ENCODE assay signal across 8 cellular contexts in genomic region chr7:87059525-87060287, GRCh38. TPM values are rescaled to one million over a fixed set of nuclear protein-coding genes. Genes with fewer than 3 reads are reported as not detected.
DNase-seq lines count a peak whose midpoint lies in the region; ATAC-seq and TF ChIP-seq lines count a peak whose summit lies in the region.

A gene with protein sequence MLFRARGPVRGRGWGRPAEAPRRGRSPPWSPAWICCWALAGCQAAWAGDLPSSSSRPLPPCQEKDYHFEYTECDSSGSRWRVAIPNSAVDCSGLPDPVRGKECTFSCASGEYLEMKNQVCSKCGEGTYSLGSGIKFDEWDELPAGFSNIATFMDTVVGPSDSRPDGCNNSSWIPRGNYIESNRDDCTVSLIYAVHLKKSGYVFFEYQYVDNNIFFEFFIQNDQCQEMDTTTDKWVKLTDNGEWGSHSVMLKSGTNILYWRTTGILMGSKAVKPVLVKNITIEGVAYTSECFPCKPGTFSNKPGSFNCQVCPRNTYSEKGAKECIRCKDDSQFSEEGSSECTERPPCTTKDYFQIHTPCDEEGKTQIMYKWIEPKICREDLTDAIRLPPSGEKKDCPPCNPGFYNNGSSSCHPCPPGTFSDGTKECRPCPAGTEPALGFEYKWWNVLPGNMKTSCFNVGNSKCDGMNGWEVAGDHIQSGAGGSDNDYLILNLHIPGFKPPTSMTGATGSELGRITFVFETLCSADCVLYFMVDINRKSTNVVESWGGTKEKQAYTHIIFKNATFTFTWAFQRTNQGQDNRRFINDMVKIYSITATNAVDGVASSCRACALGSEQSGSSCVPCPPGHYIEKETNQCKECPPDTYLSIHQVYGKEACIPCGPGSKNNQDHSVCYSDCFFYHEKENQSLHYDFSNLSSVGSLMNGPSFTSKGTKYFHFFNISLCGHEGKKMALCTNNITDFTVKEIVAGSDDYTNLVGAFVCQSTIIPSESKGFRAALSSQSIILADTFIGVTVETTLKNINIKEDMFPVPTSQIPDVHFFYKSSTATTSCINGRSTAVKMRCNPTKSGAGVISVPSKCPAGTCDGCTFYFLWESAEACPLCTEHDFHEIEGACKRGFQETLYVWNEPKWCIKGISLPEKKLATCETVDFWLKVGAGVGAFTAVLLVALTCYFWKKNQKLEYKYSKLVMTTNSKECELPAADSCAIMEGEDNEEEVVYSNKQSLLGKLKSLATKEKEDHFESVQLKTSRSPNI (minus strand): TSS chr7:87059654. CDS start chr7:87059513, 141 bp downstream.

- H3K4me3 ChIP-seq in DOHH2 (ENCODE audit: low read length) (peak within 1 kb of the TSS; percentile 85), RWPE2 (ENCODE audit: severe bottlenecking) (peak within 1 kb of the TSS; percentile 86), neural progenitor cell (peak within 1 kb of the TSS; percentile 99), subcutaneous abdominal adipose tissue (ENCODE audit: low read depth in 1 of 5, low read length in 5 of 5) (peak within 1 kb of the TSS; percentile 78 to 94 (median 84))

- H3K4me1 ChIP-seq in DOHH2 (ENCODE audit: control insufficient read depth, low read length) (peaks cover 38% of the 10 kb centered on the region), RWPE2 (ENCODE audit: insufficient read depth, poor library complexity, severe bottlenecking) (no peaks in the 10 kb centered on the region), neural progenitor cell (peaks cover 6% of the 10 kb centered on the region), subcutaneous abdominal adipose tissue (ENCODE audit: control insufficient read depth in 5 of 5, insufficient read depth in 5 of 5, low read length in 5 of 5) (peaks cover 0 to 42% (median 35%) of the 10 kb centered on the region in 5 donors)

- H3K4me3 Mint-ChIP-seq in neural progenitor cell = peak within 1 kb of the TSS; percentile 94

- no peaks in the 10 kb centered on the region for H3K36me3 Mint-ChIP-seq in neural progenitor cell

- H3K27ac ChIP-seq in DOHH2 (ENCODE audit: low read depth, low read length) (peak within 1 kb of the TSS; percentile 34), RWPE2 (ENCODE audit: poor library complexity, severe bottlenecking) (no peak within 1 kb of the TSS), neural progenitor cell (no peak within 1 kb of the TSS), subcutaneous abdominal adipose tissue (ENCODE audit: low read depth, low read length) (peak within 1 kb of the TSS; percentile 33)

- peak within 1 kb of the TSS; percentile 68 for H3K27ac Mint-ChIP-seq in neural progenitor cell

- H3K4me2 ChIP-seq in DOHH2 (ENCODE audit: low read length) (peak within 1 kb of the TSS; percentile 84), neural progenitor cell (peak within 1 kb of the TSS; percentile 100)

- no peaks in the 10 kb centered on the region for H3K9me3 Mint-ChIP-seq in neural progenitor cell

- DNase-seq in KBM-7 (peak; percentile 74), RWPE2 (ENCODE audit: low spot score) (peak; percentile 66), activated gamma-delta T cell (lab: John Stamatoyannopoulos, UW) (peak; percentile 71), foreskin melanocyte (peak; percentile 19), neural progenitor cell (ENCODE audit: low spot score) (peak; percentile 95)

- H3K9me2 ChIP-seq in DOHH2 (replicated peaks; ENCODE audit: control insufficient read depth, low read length) = no peaks in the 10 kb centered on the region; the same call in 1 of the 2 replicates

- peak; percentile 95 for ATAC-seq in GM21717 (IDR thresholded peaks at IDR 0.05; ENCODE audit: unreplicated experiment)
- ATAC-seq in RWPE2 (ENCODE audit: low read depth) = peak; percentile 82

- peaks cover 5% of the 10 kb centered on the region for H3K27me3 Mint-ChIP-seq in neural progenitor cell (ENCODE audit: insufficient read depth, low read depth)

- no peaks in the 10 kb centered on the region for H3K9me3 ChIP-seq in DOHH2 (ENCODE audit: control insufficient read depth, insufficient read depth, low read length)
- H3K9me3 ChIP-seq in RWPE2 (ENCODE audit: severe bottlenecking) = no peaks in the 10 kb centered on the region
- no peaks in the 10 kb centered on the region for H3K9me3 ChIP-seq in neural progenitor cell (ENCODE audit: low read depth)
- H3K9me3 ChIP-seq in subcutaneous abdominal adipose tissue (ENCODE audit: control insufficient read depth in 5 of 5, low read length in 5 of 5) = no peaks in the 10 kb centered on the region

- H4K20me1 ChIP-seq in DOHH2 (ENCODE audit: control insufficient read depth, insufficient read depth, low read depth, low read length) (no peaks in the 10 kb centered on the region; the same call in 1 of the 2 replicates), neural progenitor cell (ENCODE audit: low read depth) (no peaks in the 10 kb centered on the region)

- H3K9ac ChIP-seq in neural progenitor cell (no peak within 1 kb of the TSS), subcutaneous abdominal adipose tissue (ENCODE audit: low read length in 5 of 5) (peak within 1 kb of the TSS in 4 of 5 donors; percentile 66 to 89 (median 74))

- H3K27me3 ChIP-seq in DOHH2 (ENCODE audit: control insufficient read depth, low read length) (no peaks in the 10 kb centered on the region), RWPE2 (ENCODE audit: insufficient read depth, poor library complexity, severe bottlenecking) (no peaks in the 10 kb centered on the region), neural progenitor cell (peaks cover 19% of the 10 kb centered on the region), subcutaneous abdominal adipose tissue (ENCODE audit: control insufficient read depth in 5 of 5, insufficient read depth in 4 of 5, low read length in 5 of 5) (no peaks in the 10 kb centered on the region)

- peak; percentile 82 for TF ChIP-seq CTCF in DOHH2 (IDR thresholded peaks at IDR 0.05; ENCODE audit: low read depth, low read length, poor library complexity, severe bottlenecking)
- peak; percentile 63 for TF ChIP-seq CTCF in RWPE2 (IDR thresholded peaks at IDR 0.05; ENCODE audit: poor library complexity, severe bottlenecking)
- peak; percentile 63 for TF ChIP-seq CTCF in neural progenitor cell (IDR thresholded peaks at IDR 0.05)

- H3K4me1 Mint-ChIP-seq in neural progenitor cell = peaks cover 9% of the 10 kb centered on the region

- no peaks in the 10 kb centered on the region for H3K36me3 ChIP-seq in DOHH2 (ENCODE audit: control insufficient read depth, low read length)
- H3K36me3 ChIP-seq in RWPE2 (ENCODE audit: low read depth) = no peaks in the 10 kb centered on the region
- no peaks in the 10 kb centered on the region for H3K36me3 ChIP-seq in neural progenitor cell
- H3K36me3 ChIP-seq in subcutaneous abdominal adipose tissue (ENCODE audit: control insufficient read depth in 5 of 5, insufficient read depth in 5 of 5, low read length in 5 of 5) = no peaks in the 10 kb centered on the region

- H3K79me2 ChIP-seq in DOHH2 (ENCODE audit: control insufficient read depth, low read length) (peaks cover 23% of the 10 kb centered on the region), neural progenitor cell (ENCODE audit: low read depth) (no peaks in the 10 kb centered on the region)

- in situ Hi-C loops in KBM-7 (cut with MboI; ENCODE audit: low pct_unique_long_range_greater_than_20kb, low sequenced_read_pairs) = no loop called here

- H3F3A ChIP-seq in DOHH2 (ENCODE audit: control insufficient read depth, insufficient read depth) (peaks cover 10% of the 10 kb centered on the region), neural progenitor cell (ENCODE audit: low read depth) (peaks cover 19% of the 10 kb centered on the region)

- H2AFZ ChIP-seq in neural progenitor cell (replicated peaks) = peak within 1 kb of the TSS; percentile 99

RNA-seq across cellular contexts. Expression of the gene that starts here (rescaled TPM):
- 80.2 and 80.4 TPM in 2 replicates for total RNA-seq in neural progenitor cell (ENCODE audit: low replicate concordance)

Comparison
In these comparisons a context has a peak if more than half of its experiments do, and no peak if none do; other contexts are left out.
1. H3K27ac ChIP-seq: peak in DOHH2 (single experiment) and subcutaneous abdominal adipose tissue (single experiment); none in RWPE2 (single experiment) and neural progenitor cell (single experiment).
2. DNase-seq: peak in every context shown above with its lines; median percentile 95 in neural progenitor cell; 74 in KBM-7; 71 in activated gamma-delta T cell; 66 in RWPE2; 19 in foreskin melanocyte.
3. Peak in every context shown above with its lines, with median percentiles within 50 percentile points of each other: H3K4me3 ChIP-seq and CTCF ChIP-seq.